Comparison of ENCODE assay signal across 8 cellular contexts in genomic region chr7:67192889-67193613, GRCh38.
DNase-seq lines count a peak whose midpoint lies in the region; ATAC-seq, FAIRE-seq and TF ChIP-seq lines count a peak whose summit lies in the region.
"Not testable (repeated sequence)": the region's sequence is repeated elsewhere in the genome, so short reads cannot be mapped to it uniquely, and the experiment has no call there.

No MANE protein-coding gene starts in this region.

- not testable (repeated sequence) for H3K9me3 Mint-ChIP-seq in activated CD4-positive, alpha-beta T cell treated with anti-CD3 and anti-CD28 coated beads for 36 hours (ENCODE audit: low read depth)

- H3K27me3 ChIP-seq in testis = not testable (repeated sequence)

- peak; percentile 23 for ATAC-seq in activated CD4-positive, alpha-beta T cell treated with anti-CD3 and anti-CD28 coated beads for 36 hours
- peak; percentile 94 for ATAC-seq in left ventricle myocardium superior

- TF ChIP-seq CTCF in testis (IDR thresholded peaks at IDR 0.05) = not testable (repeated sequence)

- POLR2A ChIA-PET in activated CD4-positive, alpha-beta T cell treated with anti-CD3 and anti-CD28 coated beads for 36 hours (lab: Charles Lee) = not testable (repeated sequence)

- peak; percentile 18 for FAIRE-seq in endometrium (lab: Jason Lieb, UNC)

- not testable (repeated sequence) for H3K36me3 ChIP-seq in testis (ENCODE audit: low read depth, missing control alignments)

- CTCF ChIA-PET in activated CD4-positive, alpha-beta T cell treated with anti-CD3 and anti-CD28 coated beads for 36 hours (lab: Charles Lee) = not testable (repeated sequence)

- intact Hi-C loops in activated CD4-positive, alpha-beta T cell treated with anti-CD3 and anti-CD28 coated beads for 36 hours (cut with DNase I, micrococcal nuclease); left ventricle myocardium superior (cut with micrococcal nuclease); testis (cut with DNase I; ENCODE audit: low total_unique reads): not testable (repeated sequence)

- not testable (repeated sequence) for H3K4me3 Mint-ChIP-seq in activated CD4-positive, alpha-beta T cell treated with anti-CD3 and anti-CD28 coated beads for 36 hours

- TF ChIP-seq POLR2A in testis (IDR thresholded peaks at IDR 0.05) = not testable (repeated sequence)

- peak overlapping the region; percentile 56 for H3K27ac Mint-ChIP-seq in activated CD4-positive, alpha-beta T cell treated with anti-CD3 and anti-CD28 coated beads for 36 hours

- not testable (repeated sequence) for H3K4me3 ChIP-seq in testis

- peak; percentile 65 for DNase-seq in DMS 273 treated with DMSO at 0.1 percent for 48 hours (lab: John Stamatoyannopoulos, UW)
- DNase-seq in NCI-H1092 (lab: John Stamatoyannopoulos, UW) = peak; percentile 92
- DNase-seq in NCI-H345 (lab: John Stamatoyannopoulos, UW) = peak; percentile 68
- peak; percentile 25 for DNase-seq in activated CD4-positive, alpha-beta T cell treated with anti-CD3 and anti-CD28 coated beads for 36 hours
- peak; percentile 31 for DNase-seq in left ventricle myocardium superior
- peak; percentile 14 for DNase-seq in non-pigmented ciliary epithelial cell (ENCODE audit: low read depth)
- DNase-seq in testis = peak; percentile 57

- H3K9me3 ChIP-seq in testis = not testable (repeated sequence)

- H3K4me1 Mint-ChIP-seq in activated CD4-positive, alpha-beta T cell treated with anti-CD3 and anti-CD28 coated beads for 36 hours = peaks cover 24% of the 10 kb centered on the region

- peaks cover 26% of the 10 kb centered on the region for H3K36me3 Mint-ChIP-seq in activated CD4-positive, alpha-beta T cell treated with anti-CD3 and anti-CD28 coated beads for 36 hours (ENCODE audit: low read depth)

- WGBS in testis, 2 donors = 55 to 71% methylated on average over 11 of the region's 11 CpGs

- not testable (repeated sequence) for H3K4me1 ChIP-seq in testis

- H3K27ac ChIP-seq in testis = peak overlapping the region in 1 of 2 donors; percentile 41

- not testable (repeated sequence) for H3K27me3 Mint-ChIP-seq in activated CD4-positive, alpha-beta T cell treated with anti-CD3 and anti-CD28 coated beads for 36 hours

Comparison
In these comparisons a context has a peak if more than half of its experiments do, and no peak if none do; other contexts are left out.
1. DNase-seq: peak in every context shown above with its lines; median percentile 92 in NCI-H1092; 68 in NCI-H345; 65 in DMS 273 treated with DMSO at 0.1 percent for 48 hours; 57 in testis; 31 in left ventricle myocardium superior; 25 in activated CD4-positive, alpha-beta T cell treated with anti-CD3 and anti-CD28 coated beads for 36 hours; 14 in non-pigmented ciliary epithelial cell.